In the genomic region with DNA sequence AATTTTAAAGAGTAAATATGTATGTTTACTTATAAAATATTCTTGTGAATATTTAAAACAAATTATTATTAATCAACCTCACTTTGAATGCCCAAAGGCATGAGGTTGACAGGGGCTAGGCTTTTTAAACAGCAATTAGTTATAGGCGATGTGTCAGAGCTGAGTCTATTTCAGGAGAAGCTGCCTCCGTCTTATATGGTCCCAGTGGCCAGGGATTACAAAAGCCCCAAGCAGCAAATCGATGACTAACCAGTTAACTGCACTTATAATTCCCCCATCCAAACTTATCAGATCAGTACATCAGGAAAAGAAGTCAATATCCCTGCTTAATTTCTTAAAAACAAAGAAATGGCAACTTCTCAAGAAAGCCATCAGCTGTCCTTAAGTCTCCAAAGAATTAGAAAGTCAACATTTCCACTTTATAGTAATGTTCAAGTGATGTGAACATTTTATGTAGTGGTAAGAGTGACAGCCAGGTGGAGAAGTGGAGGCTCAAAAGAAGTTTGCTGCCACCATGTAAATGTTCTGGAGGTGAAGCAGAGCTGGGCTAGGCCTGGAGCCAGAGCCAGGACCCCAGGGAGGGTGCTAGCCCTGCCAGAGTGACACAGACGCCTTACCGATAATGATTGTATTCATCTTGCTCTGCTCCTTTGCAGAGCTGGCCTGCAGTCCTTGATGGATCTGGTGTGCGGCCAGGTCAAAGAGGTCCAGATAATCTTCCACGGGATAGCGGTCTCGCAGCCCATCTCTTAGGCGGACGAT, we compare ENCODE assay signal across 17 cellular contexts.
DNase-seq lines count a peak whose midpoint lies in the region; TF ChIP-seq lines count a peak whose summit lies in the region.
"Had no signal": no experiment of that assay in that cellular context is flagged by ENCODE, and none has a peak within 500 bp of the region (broad histone marks: within the 10 kb centered on the region; RNA-seq: fewer than 3 reads in every experiment).

No MANE protein-coding gene starts in this region.

- peak overlapping the region; percentile 28; the same call in 1 of the 2 replicates for H3K9ac ChIP-seq in BLaER1

- H3K27me3 ChIP-seq in BLaER1, result no peaks in the 10 kb centered on the region
- no peaks in the 10 kb centered on the region for H3K27me3 ChIP-seq in neutrophil
- H3K27me3 ChIP-seq: pancreas had no signal

- peaks cover 66% of the 10 kb centered on the region for H4K20me1 ChIP-seq in BLaER1

- peak overlapping the region; percentile 76; the same call in 1 of the 2 replicates for H3K4me2 ChIP-seq in BLaER1

- H3K36me3 ChIP-seq in BLaER1, result peaks cover 93% of the 10 kb centered on the region
- peaks cover 88% of the 10 kb centered on the region for H3K36me3 ChIP-seq in neutrophil
- H3K36me3 ChIP-seq: pancreas had no signal

- DNase-seq in HS-5 (ENCODE audit: low read depth) (peak; percentile 26), epithelial cell of esophagus (ENCODE audit: low read depth) (peak; percentile 29), activated T-cell treated with anti-CD3 and anti-CD28 coated beads for 4 hours (no peak), DMS53 treated with DMSO at 0.1 percent for 48 hours (lab: John Stamatoyannopoulos, UW; ENCODE audit: unreplicated experiment) (no peak), SW480 (ENCODE audit: low spot score) (no peak)
- DNase-seq: activated CD4-positive, alpha-beta T cell treated with anti-CD3 and anti-CD28 coated beads, Interleukin-2, amount 50 U/mL, for 1 hour; dermis blood vessel endothelial cell; kidney glomerular epithelial cell; MM.1S; natural killer cell; NCI-H187; NCI-H748 treated with DMSO at 0.1 percent for 48 hours; SIG-M5 had no signal

- H3K4me1 ChIP-seq in BLaER1 (peaks cover 95% of the 10 kb centered on the region), neutrophil (ENCODE audit: control insufficient read depth in 1 of 2, insufficient read depth in 1 of 2, low read depth in 1 of 2, low read length in 1 of 2) (peaks cover 67 to 76% of the 10 kb centered on the region in 2 experiments)
- H3K4me1 ChIP-seq: pancreas had no signal

- H3K9me3 ChIP-seq in BLaER1 (peaks cover 10% of the 10 kb centered on the region; the same call in 1 of the 2 replicates), neutrophil (no peaks in the 10 kb centered on the region)
- H3K9me3 ChIP-seq: pancreas had no signal

- no peak for TF ChIP-seq CTCF in epithelial cell of esophagus (IDR thresholded peaks at IDR 0.05; ENCODE audit: insufficient read depth, low read depth, low read length, missing control alignments)
- TF ChIP-seq CTCF in neutrophil (IDR thresholded peaks at IDR 0.05), result no peak

- H3K4me3 ChIP-seq in BLaER1 (no peak overlapping the region), epithelial cell of esophagus (ENCODE audit: low read length) (no peak overlapping the region), neutrophil (ENCODE audit: low read depth in 1 of 2, low read length in 1 of 2) (no peak overlapping the region)
- H3K4me3 ChIP-seq: pancreas had no signal

- H3K27ac ChIP-seq in BLaER1 (peak overlapping the region; percentile 72; the same call in 1 of the 2 replicates), neutrophil (peak overlapping the region; percentile 93)
- H3K27ac ChIP-seq: pancreas, VCaP had no signal

Comparison
In these comparisons a context has a peak if more than half of its experiments do, and no peak if none do; other contexts are left out.
1. DNase-seq: peak in HS-5 (single experiment) and epithelial cell of esophagus (single experiment); none in activated T-cell treated with anti-CD3 and anti-CD28 coated beads for 4 hours (single experiment), DMS53 treated with DMSO at 0.1 percent for 48 hours (single experiment) and SW480 (single experiment).